1 cellular context compared by ENCODE assay signal in genomic region chr17:77190561-77190960, GRCh38.
TF ChIP-seq lines count a peak whose summit lies in the region.

No MANE protein-coding gene starts in this region.

TF ChIP-seq in WTC11, 78 proteins besides CTCF, POLR2A, EP300 and RAD21 (continued from another document):
- TF ChIP-seq, protein P1, sequence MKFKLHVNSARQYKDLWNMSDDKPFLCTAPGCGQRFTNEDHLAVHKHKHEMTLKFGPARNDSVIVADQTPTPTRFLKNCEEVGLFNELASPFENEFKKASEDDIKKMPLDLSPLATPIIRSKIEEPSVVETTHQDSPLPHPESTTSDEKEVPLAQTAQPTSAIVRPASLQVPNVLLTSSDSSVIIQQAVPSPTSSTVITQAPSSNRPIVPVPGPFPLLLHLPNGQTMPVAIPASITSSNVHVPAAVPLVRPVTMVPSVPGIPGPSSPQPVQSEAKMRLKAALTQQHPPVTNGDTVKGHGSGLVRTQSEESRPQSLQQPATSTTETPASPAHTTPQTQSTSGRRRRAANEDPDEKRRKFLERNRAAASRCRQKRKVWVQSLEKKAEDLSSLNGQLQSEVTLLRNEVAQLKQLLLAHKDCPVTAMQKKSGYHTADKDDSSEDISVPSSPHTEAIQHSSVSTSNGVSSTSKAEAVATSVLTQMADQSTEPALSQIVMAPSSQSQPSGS (CRISPR knock-in tag; IDR thresholded peaks at IDR 0.05; ENCODE audit: borderline replicate concordance, low read depth), result no peak
- TF ChIP-seq, protein P2, sequence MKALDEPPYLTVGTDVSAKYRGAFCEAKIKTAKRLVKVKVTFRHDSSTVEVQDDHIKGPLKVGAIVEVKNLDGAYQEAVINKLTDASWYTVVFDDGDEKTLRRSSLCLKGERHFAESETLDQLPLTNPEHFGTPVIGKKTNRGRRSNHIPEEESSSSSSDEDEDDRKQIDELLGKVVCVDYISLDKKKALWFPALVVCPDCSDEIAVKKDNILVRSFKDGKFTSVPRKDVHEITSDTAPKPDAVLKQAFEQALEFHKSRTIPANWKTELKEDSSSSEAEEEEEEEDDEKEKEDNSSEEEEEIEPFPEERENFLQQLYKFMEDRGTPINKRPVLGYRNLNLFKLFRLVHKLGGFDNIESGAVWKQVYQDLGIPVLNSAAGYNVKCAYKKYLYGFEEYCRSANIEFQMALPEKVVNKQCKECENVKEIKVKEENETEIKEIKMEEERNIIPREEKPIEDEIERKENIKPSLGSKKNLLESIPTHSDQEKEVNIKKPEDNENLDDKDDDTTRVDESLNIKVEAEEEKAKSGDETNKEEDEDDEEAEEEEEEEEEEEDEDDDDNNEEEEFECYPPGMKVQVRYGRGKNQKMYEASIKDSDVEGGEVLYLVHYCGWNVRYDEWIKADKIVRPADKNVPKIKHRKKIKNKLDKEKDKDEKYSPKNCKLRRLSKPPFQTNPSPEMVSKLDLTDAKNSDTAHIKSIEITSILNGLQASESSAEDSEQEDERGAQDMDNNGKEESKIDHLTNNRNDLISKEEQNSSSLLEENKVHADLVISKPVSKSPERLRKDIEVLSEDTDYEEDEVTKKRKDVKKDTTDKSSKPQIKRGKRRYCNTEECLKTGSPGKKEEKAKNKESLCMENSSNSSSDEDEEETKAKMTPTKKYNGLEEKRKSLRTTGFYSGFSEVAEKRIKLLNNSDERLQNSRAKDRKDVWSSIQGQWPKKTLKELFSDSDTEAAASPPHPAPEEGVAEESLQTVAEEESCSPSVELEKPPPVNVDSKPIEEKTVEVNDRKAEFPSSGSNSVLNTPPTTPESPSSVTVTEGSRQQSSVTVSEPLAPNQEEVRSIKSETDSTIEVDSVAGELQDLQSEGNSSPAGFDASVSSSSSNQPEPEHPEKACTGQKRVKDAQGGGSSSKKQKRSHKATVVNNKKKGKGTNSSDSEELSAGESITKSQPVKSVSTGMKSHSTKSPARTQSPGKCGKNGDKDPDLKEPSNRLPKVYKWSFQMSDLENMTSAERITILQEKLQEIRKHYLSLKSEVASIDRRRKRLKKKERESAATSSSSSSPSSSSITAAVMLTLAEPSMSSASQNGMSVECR (CRISPR knock-in tag; IDR thresholded peaks at IDR 0.05; ENCODE audit: borderline replicate concordance), result no peak
- TF ChIP-seq ZNF317 (CRISPR knock-in tag; IDR thresholded peaks at IDR 0.05; ENCODE audit: borderline replicate concordance, low read depth) (no peak), NFYB (CRISPR knock-in tag; conservative IDR thresholded peaks at IDR 0.05; ENCODE audit: low read depth) (no peak), HMGXB4 (CRISPR knock-in tag; IDR thresholded peaks at IDR 0.05) (no peak), KAT7 (CRISPR knock-in tag; IDR thresholded peaks at IDR 0.05; ENCODE audit: borderline replicate concordance) (no peak), AFF4 (CRISPR knock-in tag; IDR thresholded peaks at IDR 0.05; ENCODE audit: borderline replicate concordance) (no peak), OVOL2 (CRISPR knock-in tag; IDR thresholded peaks at IDR 0.05; ENCODE audit: borderline replicate concordance) (no peak), IRF2 (CRISPR knock-in tag; IDR thresholded peaks at IDR 0.05; ENCODE audit: borderline replicate concordance, low read depth) (no peak)
